ENCODE assay signal across 13 cellular contexts in genomic region chr11:32433249-32434115, GRCh38. TPM values are rescaled to one million over a fixed set of nuclear protein-coding genes. Genes with fewer than 3 reads are reported as not detected.
A peak's percentile ranks its signal among the peaks of the same experiment; 100 is the strongest.
DNase-seq lines count a peak whose midpoint lies in the region; ATAC-seq, FAIRE-seq and TF ChIP-seq lines count a peak whose summit lies in the region.
"Had no signal": no experiment of that assay in that cellular context is flagged by ENCODE, and none has a peak within 500 bp of the region (broad histone marks: within the 10 kb centered on the region; RNA-seq: fewer than 3 reads in every experiment).

No MANE protein-coding gene starts in this region.

- H3K4me3 Mint-ChIP-seq in GM23338 (peak overlapping the region; percentile 43), chondrocyte (ENCODE audit: unreplicated experiment) (peak overlapping the region; percentile 16), neural crest cell (no peak overlapping the region)
- H3K4me3 Mint-ChIP-seq: natural killer cell had no signal

- peak overlapping the region; percentile 71 for H3K4me2 ChIP-seq in GM23338

- H3F3A ChIP-seq in GM23338 (replicated peaks; ENCODE audit: low read depth), result peaks cover 14% of the 10 kb centered on the region

- no peak for FAIRE-seq in urothelium cell line (lab: Jason Lieb, UNC)
- FAIRE-seq: frontal cortex had no signal

- H3K36me3 Mint-ChIP-seq in GM23338 (ENCODE audit: low read depth), result peaks cover 3% of the 10 kb centered on the region; the same call in 1 of the 3 replicates
- peaks cover 9% of the 10 kb centered on the region for H3K36me3 Mint-ChIP-seq in chondrocyte (ENCODE audit: low read depth)
- H3K36me3 Mint-ChIP-seq in neural crest cell (ENCODE audit: low read depth), result no peaks in the 10 kb centered on the region
- H3K36me3 Mint-ChIP-seq: natural killer cell had no signal

- H3K9me2 ChIP-seq in GM23338 (ENCODE audit: insufficient read depth), result no peaks in the 10 kb centered on the region

- CTCF ChIA-PET in AG04449 (lab: Yijun Ruan, JAX), result no interaction called here

- peaks cover 95% of the 10 kb centered on the region for H3K27me3 Mint-ChIP-seq in GM23338 (ENCODE audit: insufficient read depth, low read depth, poor library complexity)
- H3K27me3 Mint-ChIP-seq in chondrocyte (ENCODE audit: low read depth), result peaks cover 87% of the 10 kb centered on the region
- peaks cover 96% of the 10 kb centered on the region for H3K27me3 Mint-ChIP-seq in neural crest cell (ENCODE audit: low read depth)

- H3K27ac Mint-ChIP-seq in GM23338 (no peak overlapping the region), chondrocyte (ENCODE audit: unreplicated experiment) (no peak overlapping the region), neural crest cell (ENCODE audit: unreplicated experiment) (no peak overlapping the region)
- H3K27ac Mint-ChIP-seq: natural killer cell had no signal

- TF ChIP-seq CTCF in AG04449 (IDR thresholded peaks at IDR 0.05; ENCODE audit: insufficient read depth, low read length, missing control alignments) (no peak), GM23338 (conservative IDR thresholded peaks at IDR 0.05; ENCODE audit: low read depth in 2 of 2) (no peak), chondrocyte (IDR thresholded peaks at IDR 0.05) (no peak), neural crest cell (conservative IDR thresholded peaks at IDR 0.05) (no peak)

- H3K27ac ChIP-seq in GM23338 (ENCODE audit: low read depth), result no peak overlapping the region
- H3K27ac ChIP-seq: RWPE1 had no signal

- H3K4me1 Mint-ChIP-seq in GM23338 (peaks cover 49% of the 10 kb centered on the region), chondrocyte (ENCODE audit: low read depth) (peaks cover 13% of the 10 kb centered on the region), neural crest cell (peaks cover 10% of the 10 kb centered on the region)

- no peaks in the 10 kb centered on the region for H3K79me2 ChIP-seq in GM23338 (replicated peaks; ENCODE audit: insufficient read depth)

- peaks cover 99% of the 10 kb centered on the region for H3K27me3 ChIP-seq in GM23338 (ENCODE audit: insufficient read depth)

- H3K36me3 ChIP-seq in GM23338 (ENCODE audit: insufficient read depth), result no peaks in the 10 kb centered on the region

- POLR2A ChIA-PET in AG04449 (lab: Yijun Ruan, JAX), result no interaction called here

- no peak for ATAC-seq in GM23338
- ATAC-seq: natural killer cell had no signal

- peaks cover 23% of the 10 kb centered on the region for H4K20me1 ChIP-seq in GM23338 (replicated peaks; ENCODE audit: insufficient read depth)

- peaks cover 8% of the 10 kb centered on the region; the same call in 1 of the 3 replicates for H3K9me3 Mint-ChIP-seq in GM23338
- H3K9me3 Mint-ChIP-seq in chondrocyte (ENCODE audit: low read depth), result peaks cover 3% of the 10 kb centered on the region
- H3K9me3 Mint-ChIP-seq in neural crest cell, result no peaks in the 10 kb centered on the region
- H3K9me3 Mint-ChIP-seq: natural killer cell had no signal

- H3K4me3 ChIP-seq in AG04449 (ENCODE audit: low read depth, low read length) (peak overlapping the region; percentile 23), GM23338 (peak overlapping the region; percentile 50; the same call in 1 of the 2 replicates)

- H3K4me1 ChIP-seq in GM23338 (ENCODE audit: insufficient read depth), result peaks cover 45% of the 10 kb centered on the region

- H2AFZ ChIP-seq in GM23338, result no peak overlapping the region

- DNase-seq in AG04449 (ENCODE audit: low read depth, low spot score), result no peak
- DNase-seq in GM23338 (ENCODE audit: low spot score), result peak; percentile 54
- no peak for DNase-seq in chondrocyte (ENCODE audit: low spot score)
- peak; percentile 1 for DNase-seq in neural crest cell (ENCODE audit: low read depth, low spot score)
- DNase-seq in hepatic stellate cell (ENCODE audit: low spot score), result no peak
- DNase-seq in urothelium cell line (ENCODE audit: low spot score), result no peak
- DNase-seq in COR-L47 (lab: John Stamatoyannopoulos, UW), result no peak
- DNase-seq in dermis blood vessel endothelial cell, result no peak
- DNase-seq: anterior cingulate cortex, natural killer cell, NCI-H146 had no signal

TF ChIP-seq in GM23338, 12 proteins besides CTCF, POLR2A, EP300 and RAD21:
- TF ChIP-seq EZH2phosphoT487 (IDR thresholded peaks at IDR 0.05; ENCODE audit: unreplicated experiment) (peak; percentile 71), EZH2 (IDR thresholded peaks at IDR 0.05; ENCODE audit: low read depth, unreplicated experiment) (peak; percentile 98), CREB1 (CRISPR knock-in tag; IDR thresholded peaks at IDR 0.05; ENCODE audit: low read depth) (no peak), REST (IDR thresholded peaks at IDR 0.05; ENCODE audit: unreplicated experiment) (no peak)

RNA-seq across cellular contexts. Expression of gene WT1, which starts 1.9 kb away (rescaled TPM):
- 0.16 and 0.21 TPM in 2 replicates for total RNA-seq in GM23338 (2014; rRNA removed; shearing (Covaris generic))
- polyA plus RNA-seq in GM23338 (2016; fragmentation: Nextera tagmentation; extraction: Ambion mirVana), result not detected in 2 replicates
- total RNA-seq in chondrocyte (not detected in 3 replicates), neural crest cell (not detected in 2 replicates), dermis blood vessel endothelial cell (not detected in 2 replicates)
- total RNA-seq: frontal cortex, natural killer cell had no signal

Comparison
In these comparisons a context has a peak if more than half of its experiments do, and no peak if none do; other contexts are left out.
1. DNase-seq: peak in GM23338 (single experiment) and neural crest cell (single experiment); none in AG04449 (single experiment), chondrocyte (single experiment), hepatic stellate cell (single experiment), urothelium cell line (single experiment), COR-L47 (single experiment) and dermis blood vessel endothelial cell (single experiment).